8 cellular contexts compared by ENCODE assay signal in the genomic region with DNA sequence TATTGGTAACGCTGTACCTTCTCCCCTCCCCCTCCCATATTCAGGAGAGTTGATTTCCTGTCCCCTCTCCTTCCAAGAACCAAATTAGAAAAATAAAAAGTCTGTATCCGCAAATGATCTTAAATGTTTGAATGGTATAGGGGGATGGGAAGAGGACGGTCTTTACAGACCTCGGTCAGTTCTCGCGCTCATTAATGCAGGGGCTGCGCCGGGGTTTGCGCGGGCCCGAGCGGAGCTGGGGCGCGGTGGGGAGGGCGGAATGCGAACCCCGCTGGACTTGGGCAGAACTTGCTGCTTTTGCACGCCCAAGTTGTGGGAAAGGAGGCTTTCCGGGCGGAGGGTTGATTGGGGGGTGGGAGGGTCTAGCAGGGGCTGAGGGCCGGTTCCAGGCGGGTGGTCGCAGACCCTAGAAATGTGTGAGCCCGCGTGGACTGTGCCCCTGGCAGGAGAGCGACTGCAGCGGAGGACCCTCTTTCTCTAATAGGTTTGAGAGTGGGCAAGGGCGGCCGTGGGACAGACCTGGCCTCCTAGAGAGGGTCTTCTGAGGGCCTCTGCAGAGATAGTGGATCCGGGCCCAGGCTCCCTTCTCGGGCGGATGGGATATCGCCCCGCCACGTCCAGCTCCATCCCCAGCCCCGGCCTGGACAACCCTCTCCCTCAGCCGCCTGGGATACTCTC. TPM values are rescaled to one million over a fixed set of nuclear protein-coding genes. Genes with fewer than 3 reads are reported as not detected.
DNase-seq lines count a peak whose midpoint lies in the region; ATAC-seq and TF ChIP-seq lines count a peak whose summit lies in the region.

No MANE protein-coding gene starts in this region.

- peak overlapping the region; percentile 64 for H3K9ac ChIP-seq in mucosa of stomach (ENCODE audit: low read length)

- H3K27me3 Mint-ChIP-seq in T-helper 1 cell treated with Interleukin-12 subunit alpha and Interleukin-12 subunit beta and Interleukin-4 antibody, amounts not matched to agents 30 μg/mL and 1 μg/mL, for 36 hours (ENCODE audit: low read depth): peaks cover 91% of the 10 kb centered on the region
- peaks cover 29% of the 10 kb centered on the region for H3K27me3 Mint-ChIP-seq in type B pancreatic cell

- peak overlapping the region; percentile 45 for H3K27ac Mint-ChIP-seq in T-helper 1 cell treated with Interleukin-12 subunit alpha and Interleukin-12 subunit beta and Interleukin-4 antibody, amounts not matched to agents 30 μg/mL and 1 μg/mL, for 36 hours
- H3K27ac Mint-ChIP-seq in type B pancreatic cell: peak overlapping the region; percentile 93

- peaks cover 4% of the 10 kb centered on the region for H3K4me1 Mint-ChIP-seq in T-helper 1 cell treated with Interleukin-12 subunit alpha and Interleukin-12 subunit beta and Interleukin-4 antibody, amounts not matched to agents 30 μg/mL and 1 μg/mL, for 36 hours (ENCODE audit: low read depth)
- peaks cover 78% of the 10 kb centered on the region for H3K4me1 Mint-ChIP-seq in type B pancreatic cell (ENCODE audit: unreplicated experiment)

- TF ChIP-seq CTCF in esophagus muscularis mucosa (IDR thresholded peaks at IDR 0.05): no peak
- no peak for TF ChIP-seq CTCF in type B pancreatic cell (conservative IDR thresholded peaks at IDR 0.05)

- no peak overlapping the region for H3K4me3 Mint-ChIP-seq in T-helper 1 cell treated with Interleukin-12 subunit alpha and Interleukin-12 subunit beta and Interleukin-4 antibody, amounts not matched to agents 30 μg/mL and 1 μg/mL, for 36 hours
- peak overlapping the region; percentile 95 for H3K4me3 Mint-ChIP-seq in type B pancreatic cell

- H3K9me3 Mint-ChIP-seq in T-helper 1 cell treated with Interleukin-12 subunit alpha and Interleukin-12 subunit beta and Interleukin-4 antibody, amounts not matched to agents 30 μg/mL and 1 μg/mL, for 36 hours: peaks cover 14% of the 10 kb centered on the region
- H3K9me3 Mint-ChIP-seq in type B pancreatic cell: no peaks in the 10 kb centered on the region

- peak overlapping the region; percentile 94 to 97 (median 94) for H3K27ac ChIP-seq in esophagus muscularis mucosa (replicated peaks in 1 of 4)

- H3K9me3 ChIP-seq in esophagus muscularis mucosa: no peaks in the 10 kb centered on the region
- H3K9me3 ChIP-seq in mucosa of stomach (ENCODE audit: control insufficient read depth, low read length): no peaks in the 10 kb centered on the region

- H3K4me1 ChIP-seq in esophagus muscularis mucosa (peaks cover 9 to 52% (median 49%) of the 10 kb centered on the region in 4 donors), mucosa of stomach (ENCODE audit: control insufficient read depth, insufficient read depth, low read length) (peaks cover 17% of the 10 kb centered on the region)

- ATAC-seq in HG03520 (IDR thresholded peaks at IDR 0.05; ENCODE audit: unreplicated experiment) (no peak), GM19397 (IDR thresholded peaks at IDR 0.05; ENCODE audit: unreplicated experiment) (no peak)

- DNase-seq in T-helper 1 cell: no peak
- DNase-seq in esophagus muscularis mucosa (ENCODE audit: extremely low spot score): peak; percentile 82
- DNase-seq in type B pancreatic cell (ENCODE audit: extremely low spot score, unreplicated experiment): peak; percentile 70
- no peak for DNase-seq in SK-N-DZ (ENCODE audit: low spot score)

- H3K36me3 Mint-ChIP-seq in T-helper 1 cell treated with Interleukin-12 subunit alpha and Interleukin-12 subunit beta and Interleukin-4 antibody, amounts not matched to agents 30 μg/mL and 1 μg/mL, for 36 hours (ENCODE audit: low read depth): no peaks in the 10 kb centered on the region
- peaks cover 47% of the 10 kb centered on the region for H3K36me3 Mint-ChIP-seq in type B pancreatic cell

- no peaks in the 10 kb centered on the region for H3K36me3 ChIP-seq in esophagus muscularis mucosa
- H3K36me3 ChIP-seq in mucosa of stomach (ENCODE audit: control insufficient read depth, insufficient read depth, low read length): no peaks in the 10 kb centered on the region

- peak overlapping the region; percentile 77 to 84 (median 80) for H3K4me3 ChIP-seq in esophagus muscularis mucosa
- H3K4me3 ChIP-seq in mucosa of stomach (ENCODE audit: low read length): peak overlapping the region; percentile 25

- H3K27me3 ChIP-seq in esophagus muscularis mucosa (no peaks in the 10 kb centered on the region), mucosa of stomach (ENCODE audit: control insufficient read depth, insufficient read depth, low read length) (no peaks in the 10 kb centered on the region)

- 21% methylated on average over 27 of the region's 37 CpGs for WGBS in esophagus muscularis mucosa

- no peak for TF ChIP-seq EP300 in esophagus muscularis mucosa (IDR thresholded peaks at IDR 0.05)

- no peak for TF ChIP-seq POLR2A in esophagus muscularis mucosa (IDR thresholded peaks at IDR 0.05; ENCODE audit: low read depth)

- intact Hi-C loops in esophagus muscularis mucosa (cut with DNase I): no loop called here

RNA-seq across cellular contexts. Expression of gene NR2F2, which starts 11.1 kb away (rescaled TPM):
- total RNA-seq in esophagus muscularis mucosa (100 to 1,000 TPM in 2 of 4 donors, 10 to 100 TPM in 2; 42.7 to 131 (median 83.6) TPM), type B pancreatic cell (ENCODE audit: low replicate concordance) (135 and 270 TPM in 2 replicates)
- polyA plus RNA-seq in SK-N-DZ (2014; cell fraction: cytosol; rRNA removed): 2.2 and 3.2 TPM in 2 replicates
- polyA plus RNA-seq in SK-N-DZ (2014; cell fraction: nucleus; rRNA removed): 1.5 and 3.6 TPM in 2 replicates

Comparison
In these comparisons a context has a peak if more than half of its experiments do, and no peak if none do; other contexts are left out.
1. DNase-seq: peak in esophagus muscularis mucosa (single experiment) and type B pancreatic cell (single experiment); none in T-helper 1 cell (0 of 5) and SK-N-DZ (single experiment).